8 cellular contexts compared by ENCODE assay signal in the genomic region with DNA sequence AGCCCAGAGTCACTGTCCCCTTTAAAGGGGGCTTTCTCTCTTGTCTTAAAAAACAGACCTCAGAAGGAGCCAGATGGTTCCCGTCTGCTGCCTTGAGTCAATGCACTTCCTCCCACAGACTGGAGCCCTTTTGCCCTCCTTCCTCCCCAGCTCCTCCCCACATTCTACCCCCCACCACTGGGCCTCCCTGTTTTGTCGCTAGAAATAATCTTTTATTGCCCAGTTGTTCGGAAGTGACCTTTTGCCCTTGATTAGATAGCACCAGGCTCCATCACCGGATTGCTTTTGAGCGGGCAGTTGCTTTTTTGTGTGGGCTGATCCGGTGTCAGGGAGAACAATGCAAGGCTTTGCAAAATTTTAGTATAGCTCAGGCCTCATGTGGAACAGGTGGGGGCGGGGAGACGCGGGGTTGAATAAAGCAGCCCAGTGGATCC. TPM values are rescaled to one million over a fixed set of nuclear protein-coding genes. Genes with fewer than 3 reads are reported as not detected.
DNase-seq lines count a peak whose midpoint lies in the region; ATAC-seq and TF ChIP-seq lines count a peak whose summit lies in the region.

No MANE protein-coding gene starts in this region.

- H3K4me1 ChIP-seq in BLaER1, result peaks cover 49% of the 10 kb centered on the region
- peaks cover 8% of the 10 kb centered on the region for H3K4me1 ChIP-seq in mucosa of descending colon (ENCODE audit: low read depth)

- H3K9me3 Mint-ChIP-seq in dendritic cell treated with granulocyte-macrophage colony-stimulating factor and Interleukin-4, amounts not matched to agents 40 ng/mL and 50 ng/mL, for 4 days, result no peaks in the 10 kb centered on the region

- H3K36me3 ChIP-seq in BLaER1 (no peaks in the 10 kb centered on the region), mucosa of descending colon (ENCODE audit: low read depth) (no peaks in the 10 kb centered on the region)

- ATAC-seq in GM19025 (IDR thresholded peaks at IDR 0.05; ENCODE audit: low read depth, unreplicated experiment) (peak; percentile 84), HG03108 (IDR thresholded peaks at IDR 0.05; ENCODE audit: unreplicated experiment) (peak; percentile 77), mucosa of descending colon (peak; percentile 96)

- peaks cover 6% of the 10 kb centered on the region for H3K27me3 Mint-ChIP-seq in dendritic cell treated with granulocyte-macrophage colony-stimulating factor and Interleukin-4, amounts not matched to agents 40 ng/mL and 50 ng/mL, for 4 days

- peak overlapping the region; percentile 68 for H3K9ac ChIP-seq in BLaER1

- H3K36me3 Mint-ChIP-seq in dendritic cell treated with granulocyte-macrophage colony-stimulating factor and Interleukin-4, amounts not matched to agents 40 ng/mL and 50 ng/mL, for 4 days (ENCODE audit: low read depth), result no peaks in the 10 kb centered on the region

- H3K27me3 ChIP-seq in BLaER1, result no peaks in the 10 kb centered on the region

- peak; percentile 87 for DNase-seq in RPMI7951 (ENCODE audit: low read depth)
- DNase-seq in mucosa of descending colon, result peak; percentile 52 to 62 (median 59)
- no peak for DNase-seq in COLO668 (lab: John Stamatoyannopoulos, UW; ENCODE audit: unreplicated experiment)
- DNase-seq in NCI-H446 (lab: John Stamatoyannopoulos, UW), result no peak

- TF ChIP-seq CTCF in mucosa of descending colon (IDR thresholded peaks at IDR 0.05), result no peak

- H3K27ac Mint-ChIP-seq in dendritic cell treated with granulocyte-macrophage colony-stimulating factor and Interleukin-4, amounts not matched to agents 40 ng/mL and 50 ng/mL, for 4 days, result peak overlapping the region; percentile 60

- H3K4me3 ChIP-seq in BLaER1 (peak overlapping the region; percentile 43; the same call in 1 of the 2 replicates), mucosa of descending colon (no peak overlapping the region)

- H3K4me1 Mint-ChIP-seq in dendritic cell treated with granulocyte-macrophage colony-stimulating factor and Interleukin-4, amounts not matched to agents 40 ng/mL and 50 ng/mL, for 4 days (ENCODE audit: low read depth), result peaks cover 25% of the 10 kb centered on the region

- peak overlapping the region; percentile 60 for H3K4me3 Mint-ChIP-seq in dendritic cell treated with granulocyte-macrophage colony-stimulating factor and Interleukin-4, amounts not matched to agents 40 ng/mL and 50 ng/mL, for 4 days

- intact Hi-C loops in dendritic cell treated with granulocyte-macrophage colony-stimulating factor and Interleukin-4, amounts not matched to agents 40 ng/mL and 50 ng/mL, for 4 days (cut with micrococcal nuclease), result no loop called here
- intact Hi-C loops in mucosa of descending colon (cut with DNase I, micrococcal nuclease), result no loop called here

- H4K20me1 ChIP-seq in BLaER1, result no peaks in the 10 kb centered on the region

- H3K9me3 ChIP-seq in BLaER1 (no peaks in the 10 kb centered on the region), mucosa of descending colon (no peaks in the 10 kb centered on the region)

- peak overlapping the region; percentile 85 for H3K4me2 ChIP-seq in BLaER1

- H3K27ac ChIP-seq in BLaER1, result peak overlapping the region; percentile 75

RNA-seq across cellular contexts. Expression of a gene that starts 47.7 kb away (rescaled TPM):
- total RNA-seq in RPMI7951 (2014; rRNA removed; shearing (Covaris generic)), result 14.6 and 14.8 TPM in 2 replicates
- 10 to 100 TPM; 26.5 to 46.4 (median 27.2) TPM for total RNA-seq in mucosa of descending colon

Comparison
In these comparisons a context has a peak if more than half of its experiments do, and no peak if none do; other contexts are left out.
1. DNase-seq: peak in RPMI7951 (single experiment) and mucosa of descending colon (3 of 3); none in COLO668 (single experiment) and NCI-H446 (0 of 2).
2. Peak in every context shown above with its lines, with median percentiles within 50 percentile points of each other: ATAC-seq.